Comparison of ENCODE assay signal across 8 cellular contexts in the genomic region with DNA sequence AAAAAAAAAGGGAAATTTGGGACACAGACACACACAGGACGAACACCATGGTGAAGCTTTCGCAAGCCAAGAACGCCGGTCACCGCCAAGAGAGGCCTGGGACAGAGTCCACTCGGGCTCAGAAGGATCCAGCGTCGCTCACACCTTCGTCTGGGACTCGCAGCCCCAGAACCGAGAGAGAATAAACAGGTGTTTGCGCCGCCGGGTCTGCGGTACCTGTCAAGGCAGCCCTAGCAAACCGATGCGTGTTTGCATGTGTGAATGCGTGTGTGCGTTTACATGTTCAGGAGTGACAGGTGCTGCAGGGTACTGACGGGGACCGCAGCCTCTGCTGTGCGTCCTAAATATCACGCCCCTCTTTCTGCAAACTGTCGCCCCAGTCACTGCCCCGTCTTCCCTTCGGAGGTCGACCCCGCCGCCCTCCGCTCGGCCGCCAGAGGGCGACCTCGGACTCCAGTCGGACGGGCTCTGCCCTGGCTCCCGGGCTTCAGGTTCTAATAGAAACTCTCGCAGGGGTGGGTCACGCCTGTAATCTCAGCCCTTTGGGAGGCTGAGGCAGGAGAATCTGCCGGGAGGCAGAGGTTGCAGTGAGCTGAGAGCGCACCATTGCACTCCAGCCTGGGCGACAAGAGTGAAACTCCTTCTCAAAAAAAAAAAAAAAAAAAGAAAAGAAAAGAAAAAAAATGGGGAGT. TPM values are rescaled to one million over a fixed set of nuclear protein-coding genes. Genes with fewer than 3 reads are reported as not detected.
DNase-seq lines count a peak whose midpoint lies in the region; ATAC-seq and TF ChIP-seq lines count a peak whose summit lies in the region.

No MANE protein-coding gene starts in this region.

- 10 to 12% methylated on average over 42 of the region's 42 CpGs for WGBS in lung, 2 donors

- TF ChIP-seq CTCF in Caco-2 (IDR thresholded peaks at IDR 0.05; ENCODE audit: insufficient read depth in 1 of 2, low read depth in 1 of 2, low read length in 1 of 2, severe bottlenecking in 1 of 2, unreplicated experiment in 1 of 2) (peak; percentile 83 to 94), HFF-Myc (IDR thresholded peaks at IDR 0.05; ENCODE audit: low read depth, low read length, missing control alignments) (peak; percentile 79), lung (IDR thresholded peaks at IDR 0.05; ENCODE audit: control extremely low read depth, extremely low read depth) (peak; percentile 83)

- CTCF ChIA-PET in Caco-2 (lab: Charles Lee), result interaction anchor here (0.6 to 1.1 kb wide), 3 partner anchors 29 to 1803 kb away, joined by 3 read pairs; no protein-coding TSS in a partner anchor
- CTCF ChIA-PET in activated CD4-positive, alpha-beta T cell treated with anti-CD3 and anti-CD28 coated beads, Interleukin-2, amount 10 ng/mL, durations not matched to agents 7 days and 5 days (lab: Charles Lee), result interaction anchor here (0.7 to 1.4 kb wide), 3 partner anchors 14 to 123 kb away, joined by 3 to 4 read pairs (median 3); no protein-coding TSS in a partner anchor

- DNase-seq in Caco-2, result peak; percentile 77 to 91
- DNase-seq in HFF-Myc (ENCODE audit: extremely low read depth, low read depth), result no peak
- peak; percentile 21 for DNase-seq in NCI-H446 treated with DMSO at 0.1 percent for 48 hours (lab: John Stamatoyannopoulos, UW)
- peak; percentile 83 for DNase-seq in activated CD4-positive, alpha-beta T cell treated with anti-CD3 and anti-CD28 coated beads, Interleukin-2, amount 10 ng/mL, durations not matched to agents 7 days and 5 days
- DNase-seq in dermis blood vessel endothelial cell, result peak; percentile 83
- peak; percentile 81 for DNase-seq in lung (ENCODE audit: low spot score)
- peak; percentile 65 to 71 (median 68) for DNase-seq in stimulated activated CD4-positive, alpha-beta T cell treated with anti-CD3 and anti-CD28 coated beads, TNF-alpha, amount 100 ng/mL, for 4 hours (ENCODE audit: low read depth in 3 of 3)
- DNase-seq in mesenteric fat pad (ENCODE audit: low spot score), result no peak

- H3K9me3 Mint-ChIP-seq in Caco-2 (ENCODE audit: unreplicated experiment), result no peaks in the 10 kb centered on the region
- peaks cover 7% of the 10 kb centered on the region for H3K9me3 Mint-ChIP-seq in activated CD4-positive, alpha-beta T cell treated with anti-CD3 and anti-CD28 coated beads, Interleukin-2, amount 10 ng/mL, durations not matched to agents 7 days and 5 days

- no peaks in the 10 kb centered on the region for H3K27me3 Mint-ChIP-seq in Caco-2 (ENCODE audit: insufficient read depth, unreplicated experiment)
- H3K27me3 Mint-ChIP-seq in activated CD4-positive, alpha-beta T cell treated with anti-CD3 and anti-CD28 coated beads, Interleukin-2, amount 10 ng/mL, durations not matched to agents 7 days and 5 days, result peaks cover 3% of the 10 kb centered on the region

- peak overlapping the region; percentile 53 for H3K27ac Mint-ChIP-seq in Caco-2 (ENCODE audit: unreplicated experiment)
- peak overlapping the region; percentile 60 for H3K27ac Mint-ChIP-seq in activated CD4-positive, alpha-beta T cell treated with anti-CD3 and anti-CD28 coated beads, Interleukin-2, amount 10 ng/mL, durations not matched to agents 7 days and 5 days

- POLR2A ChIA-PET in Caco-2 (lab: Charles Lee), result no interaction called here
- POLR2A ChIA-PET in activated CD4-positive, alpha-beta T cell treated with anti-CD3 and anti-CD28 coated beads, Interleukin-2, amount 10 ng/mL, durations not matched to agents 7 days and 5 days (lab: Charles Lee), result no interaction called here

- BruUV-seq in Caco-2 (replicated peaks; lab: Mats Ljungman, UMichigan), result no TSS peak

- peak overlapping the region; percentile 80 for H3K4me3 Mint-ChIP-seq in Caco-2 (ENCODE audit: unreplicated experiment)
- peak overlapping the region; percentile 70 for H3K4me3 Mint-ChIP-seq in activated CD4-positive, alpha-beta T cell treated with anti-CD3 and anti-CD28 coated beads, Interleukin-2, amount 10 ng/mL, durations not matched to agents 7 days and 5 days

- H3K9me3 ChIP-seq in Caco-2 (peaks cover 6% of the 10 kb centered on the region), lung (ENCODE audit: control insufficient read depth in 2 of 2, insufficient read depth in 1 of 2, low read length in 1 of 2) (peaks cover 0 to 4% of the 10 kb centered on the region in 2 donors)

- peaks cover 12% of the 10 kb centered on the region for H3K4me1 Mint-ChIP-seq in Caco-2 (ENCODE audit: low read depth, unreplicated experiment)
- H3K4me1 Mint-ChIP-seq in activated CD4-positive, alpha-beta T cell treated with anti-CD3 and anti-CD28 coated beads, Interleukin-2, amount 10 ng/mL, durations not matched to agents 7 days and 5 days, result peaks cover 30% of the 10 kb centered on the region

- peak; percentile 80 for ATAC-seq in lung (ENCODE audit: insufficient read depth, low FRiP score)

- H3K4me3 ChIP-seq in Caco-2 (ENCODE audit: low read depth, low read length) (peak overlapping the region; percentile 44), HFF-Myc (replicated peaks; ENCODE audit: low read depth, low read length) (no peak overlapping the region), lung (no peak overlapping the region)

- intact Hi-C loops in Caco-2 (cut with micrococcal nuclease; ENCODE audit: unreplicated experiment), result loop anchor here (1.0 kb wide), 2 partner anchors 32 to 140 kb away; no protein-coding TSS in a partner anchor

- H3K27me3 ChIP-seq in Caco-2 (replicated peaks; ENCODE audit: control insufficient read depth, insufficient read depth, low read length) (no peaks in the 10 kb centered on the region), lung (ENCODE audit: control insufficient read depth, insufficient read depth) (no peaks in the 10 kb centered on the region)

- H3K36me3 ChIP-seq in Caco-2 (ENCODE audit: control insufficient read depth, insufficient read depth, low read length) (no peaks in the 10 kb centered on the region), lung (ENCODE audit: control insufficient read depth in 2 of 2, insufficient read depth in 2 of 2, low read length in 2 of 2) (peaks cover 0 to 11% of the 10 kb centered on the region in 2 donors)

- peaks cover 28% of the 10 kb centered on the region for H3K36me3 Mint-ChIP-seq in Caco-2 (ENCODE audit: insufficient read depth, unreplicated experiment)
- peaks cover 12% of the 10 kb centered on the region for H3K36me3 Mint-ChIP-seq in activated CD4-positive, alpha-beta T cell treated with anti-CD3 and anti-CD28 coated beads, Interleukin-2, amount 10 ng/mL, durations not matched to agents 7 days and 5 days (ENCODE audit: low read depth)

- H3K4me1 ChIP-seq in Caco-2 (peaks cover 5% of the 10 kb centered on the region; the same call in 1 of the 2 replicates), lung (ENCODE audit: control insufficient read depth in 2 of 2, insufficient read depth in 2 of 2, low read length in 2 of 2) (peaks cover 0 to 8% of the 10 kb centered on the region in 2 donors)

- no peak overlapping the region for H3K27ac ChIP-seq in lung (ENCODE audit: low read depth in 1 of 2, low read length in 1 of 2)

RNA-seq across cellular contexts. Expression of gene CSNK1G2, which starts 11.8 kb away (rescaled TPM):
- total RNA-seq in Caco-2 (2022), result 44.4 and 49.6 TPM in 2 replicates
- total RNA-seq in activated CD4-positive, alpha-beta T cell treated with anti-CD3 and anti-CD28 coated beads, Interleukin-2, amount 10 ng/mL, durations not matched to agents 7 days and 5 days, result 100 to 1,000 TPM; 112 to 119 TPM
- 73.9 and 125 TPM in 2 replicates for total RNA-seq in dermis blood vessel endothelial cell
- 10 to 100 TPM; 50.0 to 74.4 TPM for total RNA-seq in lung
- 10 to 100 TPM; 67.1 to 80.2 TPM for polyA plus RNA-seq in lung
- 53.4 TPM for total RNA-seq in mesenteric fat pad

RNA-seq across cellular contexts. Expression of gene ADAT3, which starts 24.0 kb away (rescaled TPM):
- total RNA-seq in Caco-2 (2022) (12.6 and 14.0 TPM in 2 replicates), dermis blood vessel endothelial cell (5.8 and 6.2 TPM in 2 replicates), lung (10 to 100 TPM in 1 of 2 donors, 1 to 10 TPM in 1; 4.0 to 11.9 TPM), mesenteric fat pad (6.1 TPM)
- 10 to 100 TPM; 10.6 to 13.3 TPM for total RNA-seq in activated CD4-positive, alpha-beta T cell treated with anti-CD3 and anti-CD28 coated beads, Interleukin-2, amount 10 ng/mL, durations not matched to agents 7 days and 5 days
- polyA plus RNA-seq in lung, result 1 to 10 TPM; 6.4 to 7.2 TPM

RNA-seq across cellular contexts. Expression of gene SCAMP4, which starts 24.0 kb away (rescaled TPM):
- total RNA-seq in Caco-2 (2022), result 78.3 and 84.1 TPM in 2 replicates
- total RNA-seq in activated CD4-positive, alpha-beta T cell treated with anti-CD3 and anti-CD28 coated beads, Interleukin-2, amount 10 ng/mL, durations not matched to agents 7 days and 5 days, result 10 to 100 TPM; 27.5 to 37.9 TPM
- 34.7 and 56.1 TPM in 2 replicates for total RNA-seq in dermis blood vessel endothelial cell
- 10 to 100 TPM; 63.4 to 86.6 TPM for total RNA-seq in lung
- polyA plus RNA-seq in lung, result 10 to 100 TPM; 45.7 to 49.1 TPM
- total RNA-seq in mesenteric fat pad, result 48.4 TPM

RNA-seq across cellular contexts. Expression of gene ABHD17A, which starts 43.9 kb away (rescaled TPM):
- total RNA-seq in Caco-2 (2022), result 47.7 and 51.8 TPM in 2 replicates
- 100 to 1,000 TPM; 180 TPM for total RNA-seq in activated CD4-positive, alpha-beta T cell treated with anti-CD3 and anti-CD28 coated beads, Interleukin-2, amount 10 ng/mL, durations not matched to agents 7 days and 5 days
- 111 and 142 TPM in 2 replicates for total RNA-seq in dermis blood vessel endothelial cell
- total RNA-seq in lung, result 10 to 100 TPM; 68.8 to 84.9 TPM
- polyA plus RNA-seq in lung, result 100 to 1,000 TPM in 1 of 2 donors, 10 to 100 TPM in 1; 97.0 to 110 TPM
- total RNA-seq in mesenteric fat pad, result 67.2 TPM

Comparison
In these comparisons a context has a peak if more than half of its experiments do, and no peak if none do; other contexts are left out.
1. DNase-seq: peak in Caco-2 (2 of 2), NCI-H446 treated with DMSO at 0.1 percent for 48 hours (single experiment), activated CD4-positive, alpha-beta T cell treated with anti-CD3 and anti-CD28 coated beads, Interleukin-2, amount 10 ng/mL, durations not matched to agents 7 days and 5 days (single experiment), dermis blood vessel endothelial cell (single experiment), lung (single experiment) and stimulated activated CD4-positive, alpha-beta T cell treated with anti-CD3 and anti-CD28 coated beads, TNF-alpha, amount 100 ng/mL, for 4 hours (3 of 3); none in HFF-Myc (single experiment) and mesenteric fat pad (single experiment).
2. Peak in every context shown above with its lines, with median percentiles within 50 percentile points of each other: CTCF ChIP-seq.